ENCODE assay signal across 23 cellular contexts in the genomic region with DNA sequence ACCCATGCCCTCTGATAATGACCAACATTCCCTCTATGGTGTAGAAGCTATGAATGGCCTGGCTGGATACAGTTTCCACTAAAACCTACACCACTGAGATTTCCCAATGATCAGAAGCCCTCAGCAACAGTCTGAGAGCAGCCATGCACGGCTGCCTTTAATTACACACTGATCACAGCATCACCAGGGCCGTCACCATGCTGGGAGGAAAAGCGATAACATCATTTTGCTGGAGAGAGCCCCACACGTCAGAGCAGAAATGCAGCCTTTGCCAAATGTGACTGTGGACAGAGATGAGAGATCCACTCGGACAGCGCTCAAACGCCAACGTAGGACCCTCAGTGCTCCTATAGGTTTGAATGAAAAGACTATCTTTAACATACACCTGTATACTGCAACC.
A peak's percentile ranks its signal among the peaks of the same experiment; 100 is the strongest.
DNase-seq lines count a peak whose midpoint lies in the region; ATAC-seq and TF ChIP-seq lines count a peak whose summit lies in the region.
"Had no signal": no experiment of that assay in that cellular context is flagged by ENCODE, and none has a peak within 500 bp of the region (broad histone marks: within the 10 kb centered on the region; RNA-seq: fewer than 3 reads in every experiment).

No MANE protein-coding gene starts in this region.

- peaks cover 11% of the 10 kb centered on the region for H3K4me1 Mint-ChIP-seq in T-helper 17 cell
- H3K4me1 Mint-ChIP-seq in natural killer cell treated with Interleukin-12 subunit alpha and Interleukin-12 subunit beta and Interleukin-15 and Interleukin-18, amount 100 ng/mL, for 72 hours (ENCODE audit: low read depth in 2 of 2), result peaks cover 2 to 9% of the 10 kb centered on the region in 2 donors
- H3K4me1 Mint-ChIP-seq in activated T-helper 2 cell treated with anti-CD3 and anti-CD28 coated beads, Interferon-gamma antibody, Interleukin-2, Interleukin-4, amounts not matched to agents 10 μg/mL and 5 μg/mL and 100 μg/mL, durations not matched to agents 14 hours and 24 hours and 36 hours (ENCODE audit: low read depth), result no peaks in the 10 kb centered on the region

- peak overlapping the region; percentile 86 for H3K27ac Mint-ChIP-seq in T-helper 17 cell
- no peak overlapping the region for H3K27ac Mint-ChIP-seq in natural killer cell treated with Interleukin-12 subunit alpha and Interleukin-12 subunit beta and Interleukin-15 and Interleukin-18, amount 100 ng/mL, for 72 hours
- no peak overlapping the region for H3K27ac Mint-ChIP-seq in activated T-helper 2 cell treated with anti-CD3 and anti-CD28 coated beads, Interferon-gamma antibody, Interleukin-2, Interleukin-4, amounts not matched to agents 10 μg/mL and 5 μg/mL and 100 μg/mL, durations not matched to agents 14 hours and 24 hours and 36 hours

- no peak overlapping the region for H3K4me3 Mint-ChIP-seq in T-helper 17 cell
- no peak overlapping the region for H3K4me3 Mint-ChIP-seq in natural killer cell treated with Interleukin-12 subunit alpha and Interleukin-12 subunit beta and Interleukin-15 and Interleukin-18, amount 100 ng/mL, for 72 hours
- no peak overlapping the region for H3K4me3 Mint-ChIP-seq in activated T-helper 2 cell treated with anti-CD3 and anti-CD28 coated beads, Interferon-gamma antibody, Interleukin-2, Interleukin-4, amounts not matched to agents 10 μg/mL and 5 μg/mL and 100 μg/mL, durations not matched to agents 14 hours and 24 hours and 36 hours (ENCODE audit: low read depth)
- H3K4me3 Mint-ChIP-seq: CD14-positive monocyte, H9 had no signal

- TF ChIP-seq CTCF in AG10803 (conservative IDR thresholded peaks at IDR 0.05; ENCODE audit: low read length) (no peak), breast epithelium (IDR thresholded peaks at IDR 0.05) (no peak)

- H3K9me3 Mint-ChIP-seq in natural killer cell treated with Interleukin-12 subunit alpha and Interleukin-12 subunit beta and Interleukin-15 and Interleukin-18, amount 100 ng/mL, for 72 hours, result peaks cover 6% of the 10 kb centered on the region
- peaks cover 8% of the 10 kb centered on the region for H3K9me3 Mint-ChIP-seq in activated T-helper 2 cell treated with anti-CD3 and anti-CD28 coated beads, Interferon-gamma antibody, Interleukin-2, Interleukin-4, amounts not matched to agents 10 μg/mL and 5 μg/mL and 100 μg/mL, durations not matched to agents 14 hours and 24 hours and 36 hours

- H3K36me3 ChIP-seq in breast epithelium, result no peaks in the 10 kb centered on the region
- H3K36me3 ChIP-seq: MG63, SJCRH30 had no signal

- H3K27me3 Mint-ChIP-seq in T-helper 17 cell, result peaks cover 4% of the 10 kb centered on the region
- no peaks in the 10 kb centered on the region for H3K27me3 Mint-ChIP-seq in natural killer cell treated with Interleukin-12 subunit alpha and Interleukin-12 subunit beta and Interleukin-15 and Interleukin-18, amount 100 ng/mL, for 72 hours
- H3K27me3 Mint-ChIP-seq in activated T-helper 2 cell treated with anti-CD3 and anti-CD28 coated beads, Interferon-gamma antibody, Interleukin-2, Interleukin-4, amounts not matched to agents 10 μg/mL and 5 μg/mL and 100 μg/mL, durations not matched to agents 14 hours and 24 hours and 36 hours (ENCODE audit: low read depth), result no peaks in the 10 kb centered on the region

- H3K4me3 ChIP-seq in AG10803 (ENCODE audit: low read length), result no peak overlapping the region
- H3K4me3 ChIP-seq in breast epithelium, result no peak overlapping the region
- H3K4me3 ChIP-seq: A549, MG63, SJCRH30 had no signal

- H3K4me1 ChIP-seq in breast epithelium, result no peaks in the 10 kb centered on the region
- H3K4me1 ChIP-seq: A549, SJCRH30 had no signal

- H3K27ac ChIP-seq in breast epithelium, result no peak overlapping the region
- H3K27ac ChIP-seq: A549, HL-60, SJCRH30 had no signal

- DNase-seq in AG10803 (ENCODE audit: low read depth), result peak; percentile 11
- DNase-seq in GF-D8 (lab: John Stamatoyannopoulos, UW), result peak; percentile 79
- DNase-seq in T-helper 17 cell, result no peak
- DNase-seq in natural killer cell treated with Interleukin-12 subunit alpha and Interleukin-12 subunit beta and Interleukin-15 and Interleukin-18, amount 100 ng/mL, for 72 hours (ENCODE audit: low spot score), result peak; percentile 15
- DNase-seq in AG20443 (ENCODE audit: low spot score), result no peak
- DNase-seq in breast epithelium (ENCODE audit: low spot score in 2 of 2), result no peak
- DNase-seq in activated T-helper 2 cell treated with anti-CD3 and anti-CD28 coated beads, Interferon-gamma antibody, Interleukin-2, Interleukin-4, amounts not matched to agents 10 μg/mL and 5 μg/mL and 100 μg/mL, durations not matched to agents 14 hours and 24 hours and 36 hours (ENCODE audit: low spot score), result no peak
- DNase-seq: DMS79 treated with DMSO at 0.1 percent for 48 hours, H9, IMR-90, Karpas-422, MG63, NCI-H1092, NCI-H146, NCI-H2081 treated with DMSO at 0.1 percent for 48 hours, NCI-H226, NCI-H524, SJCRH30, SW 1271 had no signal

- ATAC-seq in T-helper 17 cell (no peak), GM18870 (IDR thresholded peaks at IDR 0.05; ENCODE audit: unreplicated experiment) (no peak)
- no peak for ATAC-seq in natural killer cell treated with Interleukin-12 subunit alpha and Interleukin-12 subunit beta and Interleukin-15 and Interleukin-18, amount 100 ng/mL, for 72 hours
- ATAC-seq: A549 had no signal

- H3K9me3 ChIP-seq in T-helper 17 cell (ENCODE audit: control insufficient read depth, low read length, poor library complexity, severe bottlenecking) (no peaks in the 10 kb centered on the region), breast epithelium (no peaks in the 10 kb centered on the region)
- H3K9me3 ChIP-seq: A549, MG63, SJCRH30 had no signal

- no peaks in the 10 kb centered on the region for H3K36me3 Mint-ChIP-seq in T-helper 17 cell (ENCODE audit: low read depth)
- peaks cover 7% of the 10 kb centered on the region for H3K36me3 Mint-ChIP-seq in natural killer cell treated with Interleukin-12 subunit alpha and Interleukin-12 subunit beta and Interleukin-15 and Interleukin-18, amount 100 ng/mL, for 72 hours
- peaks cover 8% of the 10 kb centered on the region for H3K36me3 Mint-ChIP-seq in activated T-helper 2 cell treated with anti-CD3 and anti-CD28 coated beads, Interferon-gamma antibody, Interleukin-2, Interleukin-4, amounts not matched to agents 10 μg/mL and 5 μg/mL and 100 μg/mL, durations not matched to agents 14 hours and 24 hours and 36 hours (ENCODE audit: low read depth)

- intact Hi-C loops in breast epithelium (cut with DNase I; ENCODE audit: low total_unique reads), result no loop called here
- intact Hi-C loops in activated T-helper 2 cell treated with anti-CD3 and anti-CD28 coated beads, Interferon-gamma antibody, Interleukin-2, Interleukin-4, amounts not matched to agents 10 μg/mL and 5 μg/mL and 100 μg/mL, durations not matched to agents 14 hours and 24 hours and 36 hours (cut with micrococcal nuclease), result no loop called here

- H3K27me3 ChIP-seq in breast epithelium, result no peaks in the 10 kb centered on the region
- H3K27me3 ChIP-seq: MG63, SJCRH30 had no signal

- no peak for TF ChIP-seq POLR2A in breast epithelium (IDR thresholded peaks at IDR 0.05)

Comparison
In these comparisons a context has a peak if more than half of its experiments do, and no peak if none do; other contexts are left out.
1. DNase-seq: peak in AG10803 (single experiment), GF-D8 (single experiment) and natural killer cell treated with Interleukin-12 subunit alpha and Interleukin-12 subunit beta and Interleukin-15 and Interleukin-18, amount 100 ng/mL, for 72 hours (single experiment); none in T-helper 17 cell (0 of 3), AG20443 (single experiment), breast epithelium (0 of 2) and activated T-helper 2 cell treated with anti-CD3 and anti-CD28 coated beads, Interferon-gamma antibody, Interleukin-2, Interleukin-4, amounts not matched to agents 10 μg/mL and 5 μg/mL and 100 μg/mL, durations not matched to agents 14 hours and 24 hours and 36 hours (single experiment).